Comparison of ENCODE assay signal across 9 cellular contexts in the genomic region with DNA sequence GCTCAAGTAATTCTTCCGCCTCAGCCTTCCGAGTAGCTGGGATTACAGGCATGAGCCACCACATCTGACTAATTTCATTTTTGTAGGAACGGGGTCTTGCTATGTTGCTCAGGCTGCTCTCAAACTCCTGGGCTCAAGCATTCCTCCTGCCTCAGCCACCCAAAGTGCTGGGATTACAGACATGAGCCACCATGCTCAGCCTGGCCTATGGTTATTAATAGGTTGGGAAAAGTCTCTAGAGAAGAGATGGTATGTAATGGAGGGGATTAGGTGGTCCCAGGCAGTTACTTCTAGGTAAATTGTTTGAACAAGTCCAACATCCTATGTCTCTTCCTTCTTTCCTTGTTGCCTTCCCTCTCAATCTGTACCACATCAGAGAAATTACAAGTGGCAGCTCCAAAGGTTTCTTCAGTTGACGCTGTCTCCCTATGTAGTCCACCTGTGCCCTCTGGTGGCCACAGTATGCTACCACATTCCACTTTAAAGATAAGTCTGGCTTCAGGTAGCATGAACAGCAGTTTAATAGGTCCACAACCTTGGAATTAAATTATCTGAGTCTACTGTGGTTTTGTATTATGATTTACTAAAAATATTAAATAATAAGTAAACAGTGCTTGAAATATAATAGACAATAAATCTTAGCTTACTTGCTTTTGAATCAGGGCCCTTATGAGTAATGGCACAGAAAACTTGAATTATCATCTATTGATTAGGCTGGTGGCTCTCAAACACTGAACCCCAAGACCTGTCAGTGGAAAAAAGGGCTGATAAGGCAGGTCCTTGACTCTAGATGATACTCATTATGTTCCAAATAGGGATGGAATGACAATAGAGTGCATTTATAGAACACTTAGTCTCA. TPM values are rescaled to one million over a fixed set of nuclear protein-coding genes. Genes with fewer than 3 reads are reported as not detected.
A peak's percentile ranks its signal among the peaks of the same experiment; 100 is the strongest.
DNase-seq lines count a peak whose midpoint lies in the region; ATAC-seq, FAIRE-seq and TF ChIP-seq lines count a peak whose summit lies in the region.
"Had no signal": no experiment of that assay in that cellular context is flagged by ENCODE, and none has a peak within 500 bp of the region (broad histone marks: within the 10 kb centered on the region; RNA-seq: fewer than 3 reads in every experiment).

No MANE protein-coding gene starts in this region.

- no peak for TF ChIP-seq POLR2A in GM12891 (IDR thresholded peaks at IDR 0.05; ENCODE audit: low read depth, low read length)

- no peak overlapping the region for H3K4me3 Mint-ChIP-seq in WTC11

- no peaks in the 10 kb centered on the region for H3K9me3 ChIP-seq in kidney (ENCODE audit: control insufficient read depth in 1 of 2, low read length in 2 of 2)

- CTCF ChIA-PET in WTC11 (lab: Charles Lee), result interaction anchor here (0.5 to 5.2 kb wide), 48 partner anchors 8 to 372 kb away, joined by 3 to 76 read pairs (median 4); a partner anchor contains a TSS

- no peaks in the 10 kb centered on the region for H3K27me3 Mint-ChIP-seq in WTC11 (ENCODE audit: low read depth)

- H3K27ac ChIP-seq in kidney (ENCODE audit: low read depth in 2 of 2, low read length in 2 of 2), result no peak overlapping the region

- FAIRE-seq in GM12891 (lab: Jason Lieb, UNC), result peak; percentile 92
- FAIRE-seq in kidney (lab: Jason Lieb, UNC), result peak; percentile 90

- H3K4me1 ChIP-seq in kidney (ENCODE audit: control insufficient read depth in 1 of 2, insufficient read depth in 1 of 2, low read depth in 1 of 2, low read length in 2 of 2), result no peaks in the 10 kb centered on the region

- H3K4me1 Mint-ChIP-seq in WTC11, result no peaks in the 10 kb centered on the region

- H3K9ac ChIP-seq in kidney (ENCODE audit: low read length in 2 of 2), result no peak overlapping the region

- DNase-seq in GM12891 (ENCODE audit: insufficient read length, low spot score), result peak; percentile 29
- DNase-seq in NCI-H2196 treated with DMSO at 0.1 percent for 48 hours (lab: John Stamatoyannopoulos, UW; ENCODE audit: unreplicated experiment), result peak; percentile 73
- DNase-seq in WTC11 (ENCODE audit: low spot score), result peak; percentile 74
- DNase-seq in cardiac fibroblast (ENCODE audit: low read depth in 2 of 2), result peak; percentile 83 to 85
- no peak for DNase-seq in kidney
- peak; percentile 55 to 56 for DNase-seq in stimulated activated CD4-positive, alpha-beta T cell treated with anti-CD3 and anti-CD28 coated beads, Interleukin-2, amount 100 ng/mL, for 48 hours
- no peak for DNase-seq in NK-92 treated with Interleukin-12 subunit alpha and Interleukin-12 subunit beta, amount 100 ng/mL, for 24 hours (lab: John Stamatoyannopoulos, UW)

- intact Hi-C loops in kidney (cut with DNase I), result loop anchor here (10.0 kb wide), 1 partner anchor 356 kb away; no protein-coding TSS in a partner anchor

- H3K27ac Mint-ChIP-seq in WTC11, result no peak overlapping the region

- TF ChIP-seq CTCF in WTC11 (IDR thresholded peaks at IDR 0.05) (peak; percentile 88), cardiac fibroblast (IDR thresholded peaks at IDR 0.05; ENCODE audit: low read depth, low read length) (peak; percentile 91), kidney (IDR thresholded peaks at IDR 0.05; ENCODE audit: borderline replicate concordance, extremely low read depth, insufficient read depth) (peak; percentile 97)

- H3K4me3 ChIP-seq in cardiac fibroblast (replicated peaks in 1 of 2; ENCODE audit: low read depth in 2 of 2, low read length in 2 of 2), result no peak overlapping the region
- H3K4me3 ChIP-seq in kidney (ENCODE audit: low read length in 2 of 2), result no peak overlapping the region

- no peaks in the 10 kb centered on the region for H3K9me3 Mint-ChIP-seq in WTC11

- peaks cover 3 to 9% of the 10 kb centered on the region in 2 donors for H3K36me3 ChIP-seq in kidney (ENCODE audit: control insufficient read depth in 1 of 2, insufficient read depth in 2 of 2, low read length in 2 of 2)

- ATAC-seq in HG03045 (IDR thresholded peaks at IDR 0.05; ENCODE audit: unreplicated experiment) (peak; percentile 67), WTC11 (peak; percentile 94)

- POLR2A ChIA-PET in WTC11 (lab: Charles Lee), result no interaction called here

- no peaks in the 10 kb centered on the region for H3K36me3 Mint-ChIP-seq in WTC11

TF ChIP-seq in GM12891, 5 proteins besides CTCF, POLR2A, EP300 and RAD21:
- TF ChIP-seq POLR2AphosphoS5 (IDR thresholded peaks at IDR 0.05; ENCODE audit: low read depth, low read length), result no peak
- no peak for TF ChIP-seq PAX5 (IDR thresholded peaks at IDR 0.05; ENCODE audit: insufficient read depth, low read length, severe bottlenecking)
- no peak for TF ChIP-seq SPI1 (IDR thresholded peaks at IDR 0.05; ENCODE audit: low read depth, low read length)
- TF ChIP-seq POU2F2 (IDR thresholded peaks at IDR 0.05; ENCODE audit: low read depth, low read length), result peak; percentile 35; the same call in 1 of the 2 replicates

TF ChIP-seq in WTC11, 78 proteins besides CTCF, POLR2A, EP300 and RAD21:
- TF ChIP-seq ZNF396 (CRISPR knock-in tag; IDR thresholded peaks at IDR 0.05; ENCODE audit: borderline replicate concordance), result no peak
- TF ChIP-seq TEAD1 (CRISPR knock-in tag; IDR thresholded peaks at IDR 0.05), result no peak
- no peak for TF ChIP-seq OVOL2 (CRISPR knock-in tag; IDR thresholded peaks at IDR 0.05; ENCODE audit: borderline replicate concordance)

RNA-seq across cellular contexts. Expression of a gene that starts 9.7 kb away (rescaled TPM):
- polyA plus RNA-seq in GM12891 (2012; ENCODE audit: low read depth, missing spikeins), result 2.4 TPM
- total RNA-seq in WTC11 (2021) (2.1 to 3.2 TPM (median 2.8 TPM) in 3 replicates), kidney (6.0 TPM)
- 7.0 TPM for polyA plus RNA-seq in kidney (ENCODE audit: insufficient read depth, low read depth, low replicate concordance)

RNA-seq across cellular contexts. Expression of a gene that starts 9.8 kb away (rescaled TPM):
- 19.3 TPM for polyA plus RNA-seq in GM12891 (2012; ENCODE audit: low read depth, missing spikeins)
- total RNA-seq in WTC11 (2021) (27.8 to 31.6 TPM (median 31.4 TPM) in 3 replicates), kidney (29.3 TPM)
- 9.5 TPM for polyA plus RNA-seq in kidney (ENCODE audit: insufficient read depth, low read depth, low replicate concordance)

RNA-seq across cellular contexts. Expression of a gene that starts 30.2 kb away (rescaled TPM):
- 0.89 TPM for polyA plus RNA-seq in GM12891 (2012; ENCODE audit: low read depth, missing spikeins)
- total RNA-seq in WTC11 (2021) (10.8 to 11.1 TPM (median 11.1 TPM) in 3 replicates), kidney (18.4 TPM)
- 2.2 TPM for polyA plus RNA-seq in kidney (ENCODE audit: insufficient read depth, low read depth, low replicate concordance)

RNA-seq across cellular contexts. Expression of a gene that starts 46.2 kb away (rescaled TPM):
- 0.03 TPM for polyA plus RNA-seq in GM12891 (2012; ENCODE audit: low read depth, missing spikeins)
- total RNA-seq in WTC11 (2021), result not detected in 3 replicates
- 0.03 TPM for total RNA-seq in kidney
- not detected for polyA plus RNA-seq in kidney (ENCODE audit: insufficient read depth, low read depth, low replicate concordance)
- total RNA-seq: skeletal muscle tissue had no signal

Comparison
In these comparisons a context has a peak if more than half of its experiments do, and no peak if none do; other contexts are left out.
1. DNase-seq: peak in GM12891 (single experiment), NCI-H2196 treated with DMSO at 0.1 percent for 48 hours (single experiment), WTC11 (single experiment), cardiac fibroblast (2 of 2) and stimulated activated CD4-positive, alpha-beta T cell treated with anti-CD3 and anti-CD28 coated beads, Interleukin-2, amount 100 ng/mL, for 48 hours (2 of 2); none in kidney (single experiment) and NK-92 treated with Interleukin-12 subunit alpha and Interleukin-12 subunit beta, amount 100 ng/mL, for 24 hours (single experiment).
2. Peak in every context shown above with its lines, with median percentiles within 50 percentile points of each other: CTCF ChIP-seq.